20 cellular contexts compared by ENCODE assay signal in genomic region chrX:68204639-68205038, GRCh38.
"Had no signal": no experiment of that assay in that cellular context is flagged by ENCODE, and none has a peak within 500 bp of the region (broad histone marks: within the 10 kb centered on the region; RNA-seq: fewer than 3 reads in every experiment).

No MANE protein-coding gene starts in this region.

- H3K4me3 Mint-ChIP-seq: memory B cell; natural killer cell; stimulated activated effector memory CD8-positive, alpha-beta T cell treated with anti-CD3 and anti-CD28 coated beads, Interleukin-12 subunit alpha, Interleukin-12 subunit beta, amount 100 ng/mL, for 72 hours; type B pancreatic cell had no signal

- H3K27ac ChIP-seq: lower lobe of right lung, ovary, psoas muscle, sigmoid colon, stomach, tibial artery had no signal

- H3K4me3 ChIP-seq: dorsolateral prefrontal cortex, lower lobe of right lung, ovary, psoas muscle, sigmoid colon, stomach, tibial artery had no signal

- H3K9me3 Mint-ChIP-seq: memory B cell; natural killer cell; stimulated activated effector memory CD8-positive, alpha-beta T cell treated with anti-CD3 and anti-CD28 coated beads, Interleukin-12 subunit alpha, Interleukin-12 subunit beta, amount 100 ng/mL, for 72 hours; type B pancreatic cell had no signal

- H3K9me3 ChIP-seq: lower lobe of right lung, ovary, psoas muscle, sigmoid colon, stomach, tibial artery had no signal

- H3K36me3 Mint-ChIP-seq: memory B cell; natural killer cell; stimulated activated effector memory CD8-positive, alpha-beta T cell treated with anti-CD3 and anti-CD28 coated beads, Interleukin-12 subunit alpha, Interleukin-12 subunit beta, amount 100 ng/mL, for 72 hours; type B pancreatic cell had no signal

- H3K4me1 Mint-ChIP-seq: natural killer cell; stimulated activated effector memory CD8-positive, alpha-beta T cell treated with anti-CD3 and anti-CD28 coated beads, Interleukin-12 subunit alpha, Interleukin-12 subunit beta, amount 100 ng/mL, for 72 hours had no signal

- H3K4me1 ChIP-seq: lower lobe of right lung, psoas muscle, sigmoid colon, stomach, tibial artery had no signal

- H3K27me3 Mint-ChIP-seq: type B pancreatic cell had no signal

- H3K36me3 ChIP-seq: ovary, sigmoid colon, tibial artery had no signal

- H3K27ac Mint-ChIP-seq: memory B cell; natural killer cell; stimulated activated effector memory CD8-positive, alpha-beta T cell treated with anti-CD3 and anti-CD28 coated beads, Interleukin-12 subunit alpha, Interleukin-12 subunit beta, amount 100 ng/mL, for 72 hours; type B pancreatic cell had no signal

- DNase-seq: cortex of kidney; dorsolateral prefrontal cortex; effector CD4-positive, alpha-beta T cell; left ventricle myocardium superior; lower lobe of right lung; natural killer cell; occipital lobe; ovary; posterior cingulate gyrus; psoas muscle; right cardiac atrium; sigmoid colon; stimulated activated CD4-positive, alpha-beta T cell treated with anti-CD3 and anti-CD28 coated beads, Interleukin-2, amount 100 ng/mL, for 24 hours; stimulated activated CD4-positive, alpha-beta T cell treated with anti-CD3 and anti-CD28 coated beads, Interleukin-4, amount 100 ng/mL, for 24 hours; stimulated activated naive CD4-positive, alpha-beta T cell treated with Interleukin-2 at 50 U/mL for 16 hours; stomach; tibial artery had no signal

- H3K27me3 ChIP-seq: ovary, sigmoid colon, stomach, tibial artery had no signal
